ENCODE assay signal across 27 cellular contexts in the genomic region with DNA sequence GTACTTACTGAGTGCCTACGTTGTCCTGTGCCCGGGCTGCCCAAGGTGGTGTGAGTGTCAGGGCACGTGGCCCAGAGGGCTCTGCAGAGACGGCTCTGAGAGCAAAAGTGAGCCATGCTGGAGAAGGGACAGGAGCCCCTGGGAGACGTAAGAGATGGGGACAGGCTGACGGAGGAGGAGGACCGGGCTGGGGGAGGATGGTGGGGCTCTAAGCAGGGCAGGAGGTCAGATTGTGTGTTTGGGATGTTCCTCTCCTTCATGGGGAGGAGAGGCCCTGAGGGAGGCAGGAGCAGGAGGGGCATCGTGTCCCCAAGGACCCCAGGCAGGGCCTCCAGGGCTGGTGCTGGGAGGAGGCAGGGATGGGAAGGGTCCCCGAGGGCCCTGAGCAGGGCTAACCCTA.
DNase-seq lines count a peak whose midpoint lies in the region; ATAC-seq, FAIRE-seq and TF ChIP-seq lines count a peak whose summit lies in the region.
"Had no signal": no experiment of that assay in that cellular context is flagged by ENCODE, and none has a peak within 500 bp of the region (broad histone marks: within the 10 kb centered on the region; RNA-seq: fewer than 3 reads in every experiment).

No MANE protein-coding gene starts in this region.

- CTCF ChIA-PET in activated CD8-positive, alpha-beta memory T cell treated with anti-CD3 and anti-CD28 coated beads, Interleukin-2, amount 10 ng/mL, durations not matched to agents 7 days and 5 days (lab: Charles Lee) = no interaction called here
- CTCF ChIA-PET in RWPE1 (lab: Yijun Ruan, JAX) = no interaction called here

- no peak overlapping the region for H3K27ac ChIP-seq in RWPE1
- H3K27ac ChIP-seq: SK-N-MC had no signal

- no peak for TF ChIP-seq CTCF in RWPE1 (conservative IDR thresholded peaks at IDR 0.05; ENCODE audit: low read depth)

- H3K4me1 Mint-ChIP-seq in activated CD8-positive, alpha-beta memory T cell treated with anti-CD3 and anti-CD28 coated beads, Interleukin-2, amount 10 ng/mL, durations not matched to agents 7 days and 5 days = no peaks in the 10 kb centered on the region
- H3K4me1 Mint-ChIP-seq: CD14-positive monocyte had no signal

- peaks cover 7% of the 10 kb centered on the region for H3K27me3 Mint-ChIP-seq in activated CD8-positive, alpha-beta memory T cell treated with anti-CD3 and anti-CD28 coated beads, Interleukin-2, amount 10 ng/mL, durations not matched to agents 7 days and 5 days

- no peak for TF ChIP-seq POLR2A in H54 (IDR thresholded peaks at IDR 0.05; ENCODE audit: low read depth, low read length)

- no peak for ATAC-seq in activated CD8-positive, alpha-beta memory T cell treated with anti-CD3 and anti-CD28 coated beads, Interleukin-2, amount 10 ng/mL, durations not matched to agents 7 days and 5 days
- no peak for ATAC-seq in HG03108 (IDR thresholded peaks at IDR 0.05; ENCODE audit: unreplicated experiment)

- H3K27ac Mint-ChIP-seq in activated CD8-positive, alpha-beta memory T cell treated with anti-CD3 and anti-CD28 coated beads, Interleukin-2, amount 10 ng/mL, durations not matched to agents 7 days and 5 days = no peak overlapping the region
- H3K27ac Mint-ChIP-seq: CD14-positive monocyte had no signal

- H3K36me3 Mint-ChIP-seq in activated CD8-positive, alpha-beta memory T cell treated with anti-CD3 and anti-CD28 coated beads, Interleukin-2, amount 10 ng/mL, durations not matched to agents 7 days and 5 days = no peaks in the 10 kb centered on the region
- H3K36me3 Mint-ChIP-seq: CD14-positive monocyte had no signal

- no peak for FAIRE-seq in H54 (lab: Jason Lieb, UNC)
- FAIRE-seq: A204.1, GM12892, GM19239, HTR-8/SVneo had no signal

- peak; percentile 40 for DNase-seq in activated CD8-positive, alpha-beta memory T cell treated with anti-CD3 and anti-CD28 coated beads, Interleukin-2, amount 50 U/mL, for 48 hours
- DNase-seq in activated CD8-positive, alpha-beta memory T cell treated with anti-CD3 and anti-CD28 coated beads, Interleukin-2, amount 10 ng/mL, durations not matched to agents 7 days and 5 days = no peak
- DNase-seq in RPMI8226 (peak; percentile 20), mesenteric fat pad (ENCODE audit: low spot score) (peak; percentile 82), H54 (ENCODE audit: insufficient read length, low spot score) (no peak), RWPE1 (ENCODE audit: low spot score) (no peak)
- DNase-seq: AML-193, Calu3, DMS153, DND-41, H9, KBM-7, MG63, NCI-H1105 treated with DMSO at 0.1 percent for 48 hours, NCI-H146, NCI-H2029, NCI-H2227 treated with DMSO at 0.1 percent for 48 hours, NCI-H526 treated with DMSO at 0.1 percent for 48 hours, SIG-M5, SW 1271 had no signal

- POLR2A ChIA-PET in RWPE1 (lab: Yijun Ruan, JAX; ENCODE audit: low non-redundant PET) = no interaction called here

- H3K4me3 Mint-ChIP-seq in activated CD8-positive, alpha-beta memory T cell treated with anti-CD3 and anti-CD28 coated beads, Interleukin-2, amount 10 ng/mL, durations not matched to agents 7 days and 5 days = no peak overlapping the region
- H3K4me3 Mint-ChIP-seq: CD14-positive monocyte, H9 had no signal

- H3K9me3 Mint-ChIP-seq in activated CD8-positive, alpha-beta memory T cell treated with anti-CD3 and anti-CD28 coated beads, Interleukin-2, amount 10 ng/mL, durations not matched to agents 7 days and 5 days (ENCODE audit: low read depth) = no peaks in the 10 kb centered on the region

Comparison
In these comparisons a context has a peak if more than half of its experiments do, and no peak if none do; other contexts are left out.
1. DNase-seq: peak in activated CD8-positive, alpha-beta memory T cell treated with anti-CD3 and anti-CD28 coated beads, Interleukin-2, amount 50 U/mL, for 48 hours (single experiment), RPMI8226 (single experiment) and mesenteric fat pad (single experiment); none in activated CD8-positive, alpha-beta memory T cell treated with anti-CD3 and anti-CD28 coated beads, Interleukin-2, amount 10 ng/mL, durations not matched to agents 7 days and 5 days (single experiment), H54 (single experiment) and RWPE1 (single experiment).